Comparison of ENCODE assay signal across 12 cellular contexts in the genomic region with DNA sequence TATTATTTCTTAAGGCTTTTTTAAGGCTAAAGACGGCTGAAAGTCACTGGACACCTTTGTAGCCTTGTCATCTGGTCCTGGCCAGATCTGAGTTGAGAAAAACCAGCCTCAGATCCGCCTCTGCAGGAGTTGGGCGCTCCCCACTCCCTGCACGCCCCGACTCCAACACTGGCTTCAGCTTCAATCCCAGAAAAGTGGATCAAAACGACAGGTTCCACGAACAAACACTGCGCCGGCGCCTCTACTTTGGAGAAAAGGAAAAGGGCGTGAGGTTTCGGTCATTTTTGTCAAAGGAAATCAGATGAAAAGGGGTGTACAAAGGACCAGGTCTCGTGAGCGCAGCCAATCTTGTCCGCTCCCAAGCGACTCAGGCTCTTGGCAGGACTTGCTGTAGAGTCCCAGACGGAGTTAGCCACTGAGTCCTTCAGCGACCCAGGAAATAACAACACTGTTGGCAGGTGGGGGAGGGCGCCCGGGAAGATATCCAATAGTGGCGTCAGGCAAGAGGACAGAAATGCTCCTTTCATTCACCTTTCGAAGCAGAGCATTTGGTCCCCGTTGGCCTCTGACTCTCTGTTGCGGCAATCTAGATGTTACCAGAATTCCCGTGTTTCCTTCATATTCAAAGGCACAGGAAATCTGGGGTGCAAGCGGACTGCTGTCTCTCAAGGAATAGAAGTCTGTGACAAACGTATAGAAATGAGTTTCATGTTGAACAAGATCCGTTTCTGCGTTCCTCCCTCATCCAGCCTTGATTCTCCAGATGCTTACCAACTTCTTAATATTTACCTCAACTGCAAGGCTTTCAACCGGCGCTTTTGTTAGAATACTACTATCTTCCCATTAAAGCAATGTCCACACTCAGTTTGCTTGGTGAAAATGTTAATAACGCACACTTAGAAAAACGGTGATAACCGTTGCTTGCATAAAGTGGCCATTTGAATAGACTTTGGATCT. TPM values are rescaled to one million over a fixed set of nuclear protein-coding genes. Genes with fewer than 3 reads are reported as not detected.
A peak's percentile ranks its signal among the peaks of the same experiment; 100 is the strongest.
DNase-seq lines count a peak whose midpoint lies in the region; ATAC-seq and TF ChIP-seq lines count a peak whose summit lies in the region.
"Had no signal": no experiment of that assay in that cellular context is flagged by ENCODE, and none has a peak within 500 bp of the region (broad histone marks: within the 10 kb centered on the region; RNA-seq: fewer than 3 reads in every experiment).

No MANE protein-coding gene starts in this region.

- peak in 5 of 8 donors; percentile 49 to 83 (median 65) for ATAC-seq in heart right ventricle
- no peak for ATAC-seq in HG03442 (IDR thresholded peaks at IDR 0.05; ENCODE audit: unreplicated experiment)
- ATAC-seq: Panc1 had no signal

- H3K36me3 ChIP-seq in WERI-Rb-1 (no peaks in the 10 kb centered on the region), heart right ventricle (no peaks in the 10 kb centered on the region)
- H3K36me3 ChIP-seq: adrenal gland had no signal

- H3K27me3 ChIP-seq in WERI-Rb-1 (ENCODE audit: insufficient read depth, low read depth, severe bottlenecking), result peaks cover 17% of the 10 kb centered on the region
- H3K27me3 ChIP-seq in heart right ventricle, result peaks cover 0 to 53% (median 47%) of the 10 kb centered on the region in 7 donors

- H3K27me3 Mint-ChIP-seq in activated naive CD4-positive, alpha-beta T cell treated with anti-CD3 and anti-CD28 coated beads for 36 hours (ENCODE audit: low read depth), result peaks cover 69% of the 10 kb centered on the region

- H3K4me3 Mint-ChIP-seq in activated naive CD4-positive, alpha-beta T cell treated with anti-CD3 and anti-CD28 coated beads for 36 hours, result no peak overlapping the region

- WGBS in heart right ventricle, 2 donors, result 7% methylated on average over 34 of the region's 34 CpGs

- H3K9me3 ChIP-seq in WERI-Rb-1 (ENCODE audit: severe bottlenecking), result no peaks in the 10 kb centered on the region
- peaks cover 0 to 12% (median under 1%) of the 10 kb centered on the region in 11 donors for H3K9me3 ChIP-seq in heart right ventricle
- H3K9me3 ChIP-seq: adrenal gland had no signal

- CTCF ChIA-PET in activated naive CD4-positive, alpha-beta T cell treated with anti-CD3 and anti-CD28 coated beads for 36 hours (lab: Charles Lee), result no interaction called here

- TF ChIP-seq CTCF in WERI-Rb-1 (IDR thresholded peaks at IDR 0.05; ENCODE audit: low read depth, low read length), result no peak
- no peak for TF ChIP-seq CTCF in heart right ventricle (IDR thresholded peaks at IDR 0.05)

- peak overlapping the region; percentile 78 for H3K4me3 ChIP-seq in WERI-Rb-1 (ENCODE audit: low read depth, low read length)
- H3K4me3 ChIP-seq in heart right ventricle, result peak overlapping the region in 7 of 10 donors; percentile 0 to 68 (median 49)

- no peak overlapping the region for H3K27ac ChIP-seq in WERI-Rb-1
- H3K27ac ChIP-seq in heart right ventricle, result no peak overlapping the region
- H3K27ac ChIP-seq: adrenal gland had no signal

- intact Hi-C loops in heart right ventricle (cut with DNase I), result no loop called here
- intact Hi-C loops in activated naive CD4-positive, alpha-beta T cell treated with anti-CD3 and anti-CD28 coated beads for 36 hours (cut with micrococcal nuclease), result loop anchor here (5.0 kb wide), 1 partner anchor 958 kb away; no protein-coding TSS in a partner anchor

- H3K9me3 Mint-ChIP-seq in activated naive CD4-positive, alpha-beta T cell treated with anti-CD3 and anti-CD28 coated beads for 36 hours, result peaks cover 3% of the 10 kb centered on the region

- peaks cover 5 to 29% (median 21%) of the 10 kb centered on the region in 9 donors for H3K4me1 ChIP-seq in heart right ventricle

- DNase-seq in EH (ENCODE audit: low read depth), result peak; percentile 44
- DNase-seq in WERI-Rb-1, result peak; percentile 48
- DNase-seq in heart right ventricle, result peak; percentile 18 to 19
- DNase-seq in occipital lobe (lab: John Stamatoyannopoulos, UW), result peak; percentile 8
- no peak for DNase-seq in stimulated activated CD4-positive, alpha-beta T cell treated with anti-CD3 and anti-CD28 coated beads, Interleukin-4, amount 100 ng/mL, for 24 hours
- no peak for DNase-seq in NK-92 treated with Interleukin-12 subunit alpha and Interleukin-12 subunit beta, amount 100 ng/mL, for 24 hours (lab: John Stamatoyannopoulos, UW)
- no peak for DNase-seq in activated naive CD4-positive, alpha-beta T cell treated with anti-CD3 and anti-CD28 coated beads for 36 hours
- DNase-seq: activated CD4-positive, alpha-beta T cell treated with anti-CD3 and anti-CD28 coated beads for 4 hours; NCI-H1417 had no signal

- peaks cover 15% of the 10 kb centered on the region for H3K4me1 Mint-ChIP-seq in activated naive CD4-positive, alpha-beta T cell treated with anti-CD3 and anti-CD28 coated beads for 36 hours (ENCODE audit: low read depth)

- H3K36me3 Mint-ChIP-seq in activated naive CD4-positive, alpha-beta T cell treated with anti-CD3 and anti-CD28 coated beads for 36 hours (ENCODE audit: low read depth), result no peaks in the 10 kb centered on the region

- H3K27ac Mint-ChIP-seq in activated naive CD4-positive, alpha-beta T cell treated with anti-CD3 and anti-CD28 coated beads for 36 hours, result no peak overlapping the region

RNA-seq across cellular contexts. Expression of gene CCNA1, which starts 1.8 kb away (rescaled TPM):
- total RNA-seq in heart right ventricle (1 to 10 TPM in 1 of 10 donors, under 1 TPM in 6, not detected in 3; 0.20 to 1.1 (median 0.41) TPM), occipital lobe (6.6 TPM)
- under 1 TPM; 0.22 to 0.29 TPM for polyA plus RNA-seq in heart right ventricle
- under 1 TPM; 0.17 to 0.59 TPM for total RNA-seq in activated naive CD4-positive, alpha-beta T cell treated with anti-CD3 and anti-CD28 coated beads for 36 hours

Comparison
In these comparisons a context has a peak if more than half of its experiments do, and no peak if none do; other contexts are left out.
1. DNase-seq: peak in EH (single experiment), WERI-Rb-1 (single experiment), heart right ventricle (2 of 2) and occipital lobe (single experiment); none in stimulated activated CD4-positive, alpha-beta T cell treated with anti-CD3 and anti-CD28 coated beads, Interleukin-4, amount 100 ng/mL, for 24 hours (single experiment), NK-92 treated with Interleukin-12 subunit alpha and Interleukin-12 subunit beta, amount 100 ng/mL, for 24 hours (single experiment) and activated naive CD4-positive, alpha-beta T cell treated with anti-CD3 and anti-CD28 coated beads for 36 hours (single experiment).